Comparison of ENCODE assay signal across 8 cellular contexts in the genomic region with DNA sequence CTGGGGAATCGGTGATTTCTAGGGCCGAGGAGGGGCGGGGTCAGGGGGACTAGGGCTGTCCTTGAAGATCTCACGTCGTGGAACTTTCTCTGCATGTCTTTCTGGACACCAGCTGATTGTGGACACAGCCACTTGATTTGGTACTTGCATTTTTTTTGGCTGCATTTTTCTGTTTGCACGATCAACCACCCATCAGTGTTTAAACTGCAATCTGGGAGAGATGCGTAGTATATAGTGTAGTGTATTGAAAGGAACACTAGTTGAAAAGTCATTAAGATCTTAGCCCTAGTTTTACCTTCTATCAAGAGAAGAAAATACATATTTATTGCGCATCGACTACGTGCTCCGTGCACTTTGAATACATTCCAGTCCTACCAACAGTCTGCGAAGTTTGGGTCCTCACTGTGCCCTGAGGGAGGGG. TPM values are rescaled to one million over a fixed set of nuclear protein-coding genes. Genes with fewer than 3 reads are reported as not detected.
DNase-seq lines count a peak whose midpoint lies in the region; ATAC-seq and TF ChIP-seq lines count a peak whose summit lies in the region.

No MANE protein-coding gene starts in this region.

- no peak overlapping the region for H3K23ac ChIP-seq in mesendoderm (ENCODE audit: low read length)

- H2BK120ac ChIP-seq in mesendoderm (ENCODE audit: low read depth, low read length) = no peak overlapping the region

- H3K4me3 Mint-ChIP-seq in brain = peak overlapping the region; percentile 92 to 99 (median 94)

- H3K36me3 Mint-ChIP-seq in brain = no peaks in the 10 kb centered on the region

- no peak; the same call in 1 of the 2 replicates for TF ChIP-seq CTCF in AG10803 (conservative IDR thresholded peaks at IDR 0.05; ENCODE audit: low read length)
- TF ChIP-seq CTCF in brain (conservative IDR thresholded peaks at IDR 0.05) = no peak
- TF ChIP-seq CTCF in thyroid gland (IDR thresholded peaks at IDR 0.05) = no peak

- no peaks in the 10 kb centered on the region for H3K36me3 ChIP-seq in KOPT-K1 (ENCODE audit: insufficient read depth, low read length)
- no peaks in the 10 kb centered on the region for H3K36me3 ChIP-seq in mesendoderm (ENCODE audit: control insufficient read depth, insufficient read depth, low read length)
- H3K36me3 ChIP-seq in thyroid gland = no peaks in the 10 kb centered on the region

- DNase-seq in AG10803 (ENCODE audit: low read depth) = no peak
- DNase-seq in mesendoderm = no peak
- peak; percentile 93 for DNase-seq in thyroid gland
- no peak for DNase-seq in NAMALWA (ENCODE audit: low spot score)

- H3K9me3 ChIP-seq in KOPT-K1 (ENCODE audit: insufficient read depth, low read length, poor library complexity, severe bottlenecking) (peaks cover 5% of the 10 kb centered on the region), thyroid gland (no peaks in the 10 kb centered on the region)

- intact Hi-C loops in thyroid gland (cut with DNase I) = loop anchor here (5.0 kb wide), 1 partner anchor 89 kb away; no protein-coding TSS in a partner anchor

- H3K79me1 ChIP-seq in mesendoderm (ENCODE audit: low read length) = peaks cover 21% of the 10 kb centered on the region

- no peak overlapping the region for H4K8ac ChIP-seq in mesendoderm (ENCODE audit: low read depth, low read length)

- H3K4me3 ChIP-seq in AG10803 (ENCODE audit: low read length) (peak overlapping the region; percentile 77), mesendoderm (ENCODE audit: low read length) (peak overlapping the region; percentile 94), thyroid gland (replicated peaks in 1 of 3) (peak overlapping the region; percentile 68 to 80 (median 78))

- H2BK5ac ChIP-seq in mesendoderm (ENCODE audit: low read length) = no peak overlapping the region

- peaks cover 51% of the 10 kb centered on the region for H3K4me1 Mint-ChIP-seq in brain

- H3K27me3 ChIP-seq in mesendoderm (ENCODE audit: insufficient read depth, low read length, poor library complexity) (no peaks in the 10 kb centered on the region), thyroid gland (no peaks in the 10 kb centered on the region)

- H3K4me2 ChIP-seq in mesendoderm (ENCODE audit: low read length) = peak overlapping the region; percentile 61

- H3K9ac ChIP-seq in mesendoderm (ENCODE audit: low read length) = peak overlapping the region; percentile 84

- no peak for TF ChIP-seq POLR2A in thyroid gland (IDR thresholded peaks at IDR 0.05)

- peak overlapping the region; percentile 99 for H3K56ac ChIP-seq in mesendoderm (ENCODE audit: low read length)

- H2BK15ac ChIP-seq in mesendoderm (replicated peaks; ENCODE audit: low read depth) = no peak overlapping the region

- H3K79me2 ChIP-seq in mesendoderm (ENCODE audit: control insufficient read depth, insufficient read depth, low read length) = peaks cover 4% of the 10 kb centered on the region

- H3K9me3 Mint-ChIP-seq in brain = peaks cover 3 to 8% (median 6%) of the 10 kb centered on the region in 5 experiments

- H4K5ac ChIP-seq in mesendoderm (ENCODE audit: low read length) = no peak overlapping the region

- no peak overlapping the region for H3K18ac ChIP-seq in mesendoderm (ENCODE audit: low read length)

- H3K4me1 ChIP-seq in mesendoderm (ENCODE audit: control insufficient read depth, low read depth, low read length) = no peaks in the 10 kb centered on the region
- peaks cover 8 to 26% of the 10 kb centered on the region in 2 donors for H3K4me1 ChIP-seq in thyroid gland

- H3K4ac ChIP-seq in mesendoderm (ENCODE audit: low read depth, low read length) = no peak overlapping the region

- no peak for ATAC-seq in GM18511 (IDR thresholded peaks at IDR 0.05; ENCODE audit: unreplicated experiment)
- no peak for ATAC-seq in HG03520 (IDR thresholded peaks at IDR 0.05; ENCODE audit: unreplicated experiment)

- H3K27ac ChIP-seq in KOPT-K1 (ENCODE audit: low read depth, low read length, poor library complexity, severe bottlenecking) = peak overlapping the region; percentile 54
- no peak overlapping the region for H3K27ac ChIP-seq in mesendoderm (ENCODE audit: low read depth, low read length)
- peak overlapping the region; percentile 97 to 98 (median 97) for H3K27ac ChIP-seq in thyroid gland

- no CpG with 5 or more reads among the region's 12 CpGs for WGBS in mesendoderm (ENCODE audit: extremely low coverage, insufficient coverage, low lambda C conversion rate)
- 1 to 4% methylated on average over 9 to 12 of the region's 12 CpGs for WGBS in thyroid gland, 2 donors

- peaks cover 17% of the 10 kb centered on the region for H3K27me3 Mint-ChIP-seq in brain

- no peak overlapping the region for H2AK5ac ChIP-seq in mesendoderm (ENCODE audit: low read length)

- peak overlapping the region; percentile 61 to 94 (median 91) for H3K27ac Mint-ChIP-seq in brain

RNA-seq across cellular contexts. Expression of gene NT5DC1, which starts 0.7 kb away (rescaled TPM):
- 19.8 TPM for polyA plus RNA-seq in brain (ENCODE audit: insufficient read depth, low read depth, low replicate concordance)
- 13.3 TPM for polyA plus RNA-seq in mesendoderm (2013, experiment 1 of 2)
- 13.7 TPM for polyA plus RNA-seq in mesendoderm (2013, experiment 2 of 2)
- 10 to 100 TPM; 17.5 to 35.7 (median 22.1) TPM for total RNA-seq in thyroid gland

RNA-seq across cellular contexts. Expression of gene COL10A1, which starts 24.6 kb away (rescaled TPM):
- not detected for polyA plus RNA-seq in brain (ENCODE audit: insufficient read depth, low read depth, low replicate concordance)
- polyA plus RNA-seq in mesendoderm (2013, experiment 1 of 2) = 0.07 TPM
- 0.21 TPM for polyA plus RNA-seq in mesendoderm (2013, experiment 2 of 2)
- under 1 TPM in 1 of 4 donors, not detected in 3; 0.78 TPM for total RNA-seq in thyroid gland

RNA-seq across cellular contexts. Expression of gene FRK, which starts 40.6 kb away (rescaled TPM):
- 0.19 TPM for polyA plus RNA-seq in brain (ENCODE audit: insufficient read depth, low read depth, low replicate concordance)
- polyA plus RNA-seq in mesendoderm (2013, experiment 1 of 2) = 0.06 TPM
- polyA plus RNA-seq in mesendoderm (2013, experiment 2 of 2) = 0.04 TPM
- total RNA-seq in thyroid gland = 1 to 10 TPM; 1.2 to 3.5 (median 2.4) TPM

Comparison
In these comparisons a context has a peak if more than half of its experiments do, and no peak if none do; other contexts are left out.
1. DNase-seq: peak in thyroid gland (2 of 2); none in AG10803 (single experiment), mesendoderm (single experiment) and NAMALWA (single experiment).
2. Peak in every context shown above with its lines, with median percentiles within 50 percentile points of each other: H3K4me3 ChIP-seq.